ENCODE assay signal across 8 cellular contexts in the genomic region with DNA sequence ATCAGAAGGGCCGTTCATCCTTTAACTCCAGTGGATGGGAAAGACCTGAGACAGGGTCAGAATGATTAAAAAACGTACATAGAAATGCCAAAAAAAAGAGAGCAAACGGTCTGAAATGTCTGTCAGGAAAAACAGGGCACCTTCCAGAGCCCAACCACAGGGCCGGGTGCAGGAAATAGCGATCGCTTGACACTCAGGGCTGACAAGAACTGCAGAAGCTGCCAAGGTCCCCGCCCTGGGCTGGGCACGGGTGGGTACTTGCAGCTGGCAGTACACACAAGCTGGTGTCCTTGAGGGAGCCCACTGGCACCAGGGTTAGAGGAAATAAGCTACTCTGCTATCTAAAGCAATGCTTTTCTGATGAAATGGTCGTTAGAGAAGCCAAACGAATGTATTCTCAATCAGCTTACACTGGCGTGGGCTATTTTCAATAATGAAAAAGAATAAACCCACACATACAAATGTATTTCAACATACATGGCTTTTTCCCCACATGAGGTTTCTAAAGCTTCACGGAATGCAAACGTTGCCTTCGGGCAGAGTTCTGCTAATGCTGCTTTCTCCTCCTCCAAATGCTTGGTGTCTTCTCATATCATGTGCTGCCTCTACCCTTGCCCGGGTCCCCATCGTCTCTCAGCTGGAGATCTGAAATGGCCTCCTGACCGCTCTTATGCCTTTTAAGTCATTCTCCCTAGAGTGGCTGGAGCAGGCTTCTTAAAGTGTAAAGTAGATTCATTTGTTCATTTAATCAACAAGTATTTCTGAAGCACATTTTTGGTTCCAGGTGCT. TPM values are rescaled to one million over a fixed set of nuclear protein-coding genes. Genes with fewer than 3 reads are reported as not detected.
A peak's percentile ranks its signal among the peaks of the same experiment; 100 is the strongest.
DNase-seq lines count a peak whose midpoint lies in the region; ATAC-seq and FAIRE-seq lines count a peak whose summit lies in the region.

No MANE protein-coding gene starts in this region.

- no peaks in the 10 kb centered on the region for H3K9me3 Mint-ChIP-seq in dendritic cell treated with granulocyte-macrophage colony-stimulating factor and Interleukin-4, amounts not matched to agents 40 ng/mL and 50 ng/mL, for 4 days
- peaks cover 0 to 3% (median 0%) of the 10 kb centered on the region in 7 donors for H3K9me3 Mint-ChIP-seq in naive B cell

- peaks cover 34% of the 10 kb centered on the region for H3K4me1 Mint-ChIP-seq in dendritic cell treated with granulocyte-macrophage colony-stimulating factor and Interleukin-4, amounts not matched to agents 40 ng/mL and 50 ng/mL, for 4 days (ENCODE audit: low read depth)
- peaks cover 18 to 28% (median 20%) of the 10 kb centered on the region in 3 donors for H3K4me1 Mint-ChIP-seq in naive B cell

- no peak for FAIRE-seq in RCC 7860 (lab: Jason Lieb, UNC)

- intact Hi-C loops in dendritic cell treated with granulocyte-macrophage colony-stimulating factor and Interleukin-4, amounts not matched to agents 40 ng/mL and 50 ng/mL, for 4 days (cut with micrococcal nuclease) = loop anchor here (5.0 kb wide), 1 partner anchor 37 kb away; no protein-coding TSS in a partner anchor

- ATAC-seq in naive B cell (ENCODE audit: low read depth in 2 of 2) (peak; percentile 78 to 90), HG03439 (IDR thresholded peaks at IDR 0.05; ENCODE audit: unreplicated experiment) (no peak), HG03108 (IDR thresholded peaks at IDR 0.05; ENCODE audit: unreplicated experiment) (no peak)

- peak overlapping the region; percentile 73 for H3K27ac Mint-ChIP-seq in dendritic cell treated with granulocyte-macrophage colony-stimulating factor and Interleukin-4, amounts not matched to agents 40 ng/mL and 50 ng/mL, for 4 days
- H3K27ac Mint-ChIP-seq in naive B cell = peak overlapping the region in 4 of 6 donors; percentile 7 to 84 (median 34)

- H3K27me3 Mint-ChIP-seq in dendritic cell treated with granulocyte-macrophage colony-stimulating factor and Interleukin-4, amounts not matched to agents 40 ng/mL and 50 ng/mL, for 4 days = no peaks in the 10 kb centered on the region
- peaks cover 0 to 8% (median 0%) of the 10 kb centered on the region in 3 donors for H3K27me3 Mint-ChIP-seq in naive B cell

- peaks cover 25% of the 10 kb centered on the region for H3K36me3 Mint-ChIP-seq in dendritic cell treated with granulocyte-macrophage colony-stimulating factor and Interleukin-4, amounts not matched to agents 40 ng/mL and 50 ng/mL, for 4 days (ENCODE audit: low read depth)
- H3K36me3 Mint-ChIP-seq in naive B cell = no peaks in the 10 kb centered on the region

- DNase-seq in AG08395 (ENCODE audit: low spot score) = peak; percentile 40
- DNase-seq in Kasumi-1 (lab: John Stamatoyannopoulos, UW) = peak; percentile 47 to 53
- peak; percentile 29 for DNase-seq in naive B cell
- no peak for DNase-seq in DMS114 treated with DMSO at 0.1 percent for 48 hours (lab: John Stamatoyannopoulos, UW; ENCODE audit: unreplicated experiment)
- DNase-seq in RCC 7860 (ENCODE audit: low spot score) = no peak

- H3K4me3 Mint-ChIP-seq in dendritic cell treated with granulocyte-macrophage colony-stimulating factor and Interleukin-4, amounts not matched to agents 40 ng/mL and 50 ng/mL, for 4 days = peak overlapping the region; percentile 30
- H3K4me3 Mint-ChIP-seq in naive B cell = peak overlapping the region in 6 of 8 donors; percentile 36 to 82 (median 68)

RNA-seq across cellular contexts. Expression of a gene that starts 15.5 kb away (rescaled TPM):
- polyA plus RNA-seq in naive B cell (ENCODE audit: low read depth in 6 of 6) = under 1 TPM in 4 of 6 donors, not detected in 2; 0.08 to 0.72 (median 0.37) TPM

Comparison
In these comparisons a context has a peak if more than half of its experiments do, and no peak if none do; other contexts are left out.
1. DNase-seq: peak in AG08395 (single experiment), Kasumi-1 (2 of 2) and naive B cell (single experiment); none in DMS114 treated with DMSO at 0.1 percent for 48 hours (single experiment) and RCC 7860 (single experiment).
2. ATAC-seq: peak in naive B cell (2 of 2); none in HG03439 (single experiment) and HG03108 (single experiment).